ENCODE assay signal across 35 cellular contexts in genomic region chr10:56905051-56905450, GRCh38.
"Had no signal": no experiment of that assay in that cellular context is flagged by ENCODE, and none has a peak within 500 bp of the region (broad histone marks: within the 10 kb centered on the region; RNA-seq: fewer than 3 reads in every experiment).

No MANE protein-coding gene starts in this region.

- H3K36me3 ChIP-seq: MG63 had no signal

- DNase-seq: Karpas-422, Kasumi-1, MG63, MM.1S, MV-4-11, NCI-H1048, NCI-H1092, NCI-H1092 treated with DMSO at 0.1 percent for 48 hours, NCI-H1105, NCI-H1105 treated with DMSO at 0.1 percent for 48 hours, NCI-H1417, NCI-H1417 treated with DMSO at 0.1 percent for 48 hours, NCI-H1436, NCI-H1436 treated with DMSO at 0.1 percent for 48 hours, NCI-H146, NCI-H1694, NCI-H1694 treated with DMSO at 0.1 percent for 48 hours, NCI-H187, NCI-H187 treated with DMSO at 0.1 percent for 48 hours, NCI-H1930, NCI-H2029, NCI-H2029 treated with DMSO at 0.1 percent for 48 hours, NCI-H2081, NCI-H2081 treated with DMSO at 0.1 percent for 48 hours, NCI-H2107, NCI-H2171, NCI-H2171 treated with DMSO at 0.1 percent for 48 hours, NCI-H2227 treated with DMSO at 0.1 percent for 48 hours, NCI-H226, NCI-H345, NCI-H446, NCI-H446 treated with DMSO at 0.1 percent for 48 hours, NCI-H510A, NCI-H510A treated with DMSO at 0.1 percent for 48 hours, NCI-H524 had no signal

- H3K27me3 ChIP-seq: MG63 had no signal

- H3K9me3 ChIP-seq: MG63 had no signal

- H3K4me3 ChIP-seq: MG63 had no signal
